ENCODE assay signal across 20 cellular contexts in the genomic region with DNA sequence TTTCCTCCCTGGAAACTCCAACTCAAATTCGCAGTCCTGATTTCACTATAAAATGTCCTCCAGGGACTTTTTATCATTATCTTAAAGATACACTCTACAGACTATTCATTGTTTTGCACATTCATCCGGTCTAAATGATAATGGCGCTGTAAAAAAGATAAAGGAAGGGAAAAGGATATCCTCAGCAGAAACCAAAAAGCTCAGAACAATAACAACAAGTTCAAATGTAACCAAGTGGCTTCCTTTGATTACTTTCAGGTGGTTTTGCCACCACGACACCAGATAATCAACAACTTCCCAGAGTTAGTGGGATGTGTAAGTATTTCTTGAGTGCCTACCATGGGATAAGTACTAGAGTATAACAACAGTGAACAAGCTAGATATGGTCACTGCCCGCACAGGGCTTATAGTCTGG. TPM values are rescaled to one million over a fixed set of nuclear protein-coding genes. Genes with fewer than 3 reads are reported as not detected.
A peak's percentile ranks its signal among the peaks of the same experiment; 100 is the strongest.
DNase-seq lines count a peak whose midpoint lies in the region; ATAC-seq, FAIRE-seq and TF ChIP-seq lines count a peak whose summit lies in the region.
"Had no signal": no experiment of that assay in that cellular context is flagged by ENCODE, and none has a peak within 500 bp of the region (broad histone marks: within the 10 kb centered on the region; RNA-seq: fewer than 3 reads in every experiment).

No MANE protein-coding gene starts in this region.

- POLR2A ChIA-PET in K562 (lab: Yijun Ruan, JAX), result no interaction called here

- ATAC-seq in T-helper 17 cell (peak; percentile 84), K562 (no peak), GM18868 (IDR thresholded peaks at IDR 0.05; ENCODE audit: unreplicated experiment) (no peak), HG02610 (IDR thresholded peaks at IDR 0.05; ENCODE audit: unreplicated experiment) (no peak)
- peak; percentile 64 for ATAC-seq in stimulated activated naive CD8-positive, alpha-beta T cell treated with anti-CD3 and anti-CD28 coated beads, Interleukin-15, Interleukin-2, amounts not matched to agents 100 U/mL and 50 U/mL, for 24 hours

- no peak overlapping the region for H3K4me2 ChIP-seq in K562 (ENCODE audit: insufficient read depth, low read length)

- H3K4me3 Mint-ChIP-seq in activated naive CD4-positive, alpha-beta T cell treated with anti-CD3 and anti-CD28 coated beads, Interleukin-2, amount 50 U/mL, for 24 hours, result no peak overlapping the region
- H3K4me3 Mint-ChIP-seq in T-helper 17 cell, result peak overlapping the region; percentile 41
- H3K4me3 Mint-ChIP-seq: brain; dendritic cell treated with granulocyte-macrophage colony-stimulating factor and Interleukin-4, amounts not matched to agents 40 ng/mL and 50 ng/mL, for 4 days; type B pancreatic cell had no signal

- H3K4me3 ChIP-seq in K562, result no peak overlapping the region
- H3K4me3 ChIP-seq: esophagus muscularis mucosa had no signal

- no peak for TF ChIP-seq POLR2A in K562 (conservative IDR thresholded peaks at IDR 0.05)

- TF ChIP-seq EP300 in K562 (IDR thresholded peaks at IDR 0.05; ENCODE audit: low read length), result no peak

- H3K27me3 Mint-ChIP-seq in activated naive CD4-positive, alpha-beta T cell treated with anti-CD3 and anti-CD28 coated beads, Interleukin-2, amount 50 U/mL, for 24 hours, result no peaks in the 10 kb centered on the region
- no peaks in the 10 kb centered on the region for H3K27me3 Mint-ChIP-seq in T-helper 17 cell
- H3K27me3 Mint-ChIP-seq: brain; dendritic cell treated with granulocyte-macrophage colony-stimulating factor and Interleukin-4, amounts not matched to agents 40 ng/mL and 50 ng/mL, for 4 days; type B pancreatic cell had no signal

- no peaks in the 10 kb centered on the region for H3K36me3 ChIP-seq in K562 (ENCODE audit: control insufficient read depth, insufficient read depth, low read length)
- H3K36me3 ChIP-seq: esophagus muscularis mucosa had no signal

- no peaks in the 10 kb centered on the region for H4K20me1 ChIP-seq in K562 (replicated peaks; ENCODE audit: control insufficient read depth, insufficient read depth, low read length)

- no peak for TF ChIP-seq CTCF in K562 (IDR thresholded peaks at IDR 0.05 in 2 of 3, conservative IDR thresholded peaks at IDR 0.05 in 1 of 3; ENCODE audit: insufficient read depth in 2 of 3, low read depth in 1 of 3, low read length in 3 of 3)

- peaks cover 32% of the 10 kb centered on the region for H3K4me1 Mint-ChIP-seq in activated naive CD4-positive, alpha-beta T cell treated with anti-CD3 and anti-CD28 coated beads, Interleukin-2, amount 50 U/mL, for 24 hours
- peaks cover 25% of the 10 kb centered on the region for H3K4me1 Mint-ChIP-seq in T-helper 17 cell
- H3K4me1 Mint-ChIP-seq: brain had no signal

- no peak for TF ChIP-seq RAD21 in K562 (CRISPR knock-in tag; conservative IDR thresholded peaks at IDR 0.05 in 1 of 2, IDR thresholded peaks at IDR 0.05 in 1 of 2)

- no peaks in the 10 kb centered on the region for H3K27me3 ChIP-seq in K562 (ENCODE audit: control insufficient read depth in 2 of 2, insufficient read depth in 2 of 2, low read length in 2 of 2)
- H3K27me3 ChIP-seq: esophagus muscularis mucosa had no signal

- FAIRE-seq in K562 (lab: Jason Lieb, UNC), result no peak

- intact Hi-C loops in K562 (cut with micrococcal nuclease), result no loop called here

- no peaks in the 10 kb centered on the region for H3K79me2 ChIP-seq in K562 (ENCODE audit: control insufficient read depth, insufficient read depth, low read length)

- CTCF ChIA-PET in K562 (lab: Yijun Ruan, JAX; ENCODE audit: low intra/inter-chr PET ratio), result no interaction called here

- no TSS peak for BruUV-seq in K562 (replicated peaks; lab: Mats Ljungman, UMichigan)

- peaks cover 1% of the 10 kb centered on the region for H3K36me3 Mint-ChIP-seq in activated naive CD4-positive, alpha-beta T cell treated with anti-CD3 and anti-CD28 coated beads, Interleukin-2, amount 50 U/mL, for 24 hours
- peaks cover 4% of the 10 kb centered on the region for H3K36me3 Mint-ChIP-seq in T-helper 17 cell (ENCODE audit: low read depth)

- 14% methylated on average over 5 of the region's 5 CpGs for WGBS in K562 (ENCODE audit: insufficient coverage, low coverage, missing lambda C conversion rate)

- H3K27ac ChIP-seq in K562 (ENCODE audit: extremely low read depth, low read depth, low read length), result no peak overlapping the region
- H3K27ac ChIP-seq: esophagus muscularis mucosa, VCaP had no signal

- H3K27ac Mint-ChIP-seq in activated naive CD4-positive, alpha-beta T cell treated with anti-CD3 and anti-CD28 coated beads, Interleukin-2, amount 50 U/mL, for 24 hours, result peak overlapping the region; percentile 43
- peak overlapping the region; percentile 82 for H3K27ac Mint-ChIP-seq in T-helper 17 cell
- H3K27ac Mint-ChIP-seq: brain; dendritic cell treated with granulocyte-macrophage colony-stimulating factor and Interleukin-4, amounts not matched to agents 40 ng/mL and 50 ng/mL, for 4 days; type B pancreatic cell had no signal

- peaks cover under 1% of the 10 kb centered on the region for H3K9me3 Mint-ChIP-seq in activated naive CD4-positive, alpha-beta T cell treated with anti-CD3 and anti-CD28 coated beads, Interleukin-2, amount 50 U/mL, for 24 hours

- no peak overlapping the region for H2AFZ ChIP-seq in K562 (ENCODE audit: low read depth, low read length)

- no peak for DNase-seq in activated naive CD4-positive, alpha-beta T cell treated with Interleukin-2 at 50 U/mL for 16 hours
- DNase-seq in T-helper 17 cell, result no peak
- no peak for DNase-seq in K562 (ENCODE audit: extremely low read depth in 1 of 4, low spot score in 3 of 4)
- DNase-seq in stimulated activated naive CD8-positive, alpha-beta T cell treated with anti-CD3 and anti-CD28 coated beads, Interleukin-15, Interleukin-2, amounts not matched to agents 100 U/mL and 50 U/mL, for 24 hours, result no peak
- no peak for DNase-seq in NCI-H2107 treated with DMSO at 0.1 percent for 48 hours (lab: John Stamatoyannopoulos, UW; ENCODE audit: unreplicated experiment)
- DNase-seq: activated gamma-delta T cell; MM.1S; NCI-H1694 treated with DMSO at 0.1 percent for 48 hours; nucleus accumbens; RPMI8226; stimulated activated naive CD4-positive, alpha-beta T cell treated with Interleukin-2 at 50 U/mL for 16 hours; SW 1271 had no signal

- no peaks in the 10 kb centered on the region for H3K4me1 ChIP-seq in K562 (replicated peaks in 1 of 2; ENCODE audit: control insufficient read depth in 2 of 2, insufficient read depth in 2 of 2, low read length in 2 of 2)

- H3K9me3 ChIP-seq in T-helper 17 cell (ENCODE audit: control insufficient read depth, low read length, poor library complexity, severe bottlenecking) (no peaks in the 10 kb centered on the region), K562 (replicated peaks; ENCODE audit: control insufficient read depth, insufficient read depth, low read depth, low read length) (no peaks in the 10 kb centered on the region)
- H3K9me3 ChIP-seq: esophagus muscularis mucosa had no signal

- no peaks in the 10 kb centered on the region for H3K9me1 ChIP-seq in K562 (ENCODE audit: control insufficient read depth, insufficient read depth, low read length)

- H3K9ac ChIP-seq in K562 (ENCODE audit: insufficient read depth in 1 of 2, low read depth in 2 of 2, low read length in 2 of 2), result no peak overlapping the region

- in situ Hi-C loops in K562 (cut with MboI), result loop anchor here (25.0 kb wide), 1 partner anchor 938 kb away; no protein-coding TSS in a partner anchor

TF ChIP-seq in K562, 482 proteins besides CTCF, POLR2A, EP300 and RAD21 (continues in another document):
- TF ChIP-seq ZNF316 (IDR thresholded peaks at IDR 0.05) (peak; percentile 56), KDM1A (IDR thresholded peaks at IDR 0.05) (0 out of 4 replicates have a peak, but pooled peaks of 1 of the 2 experiments have one; percentile 13), SOX6 (IDR thresholded peaks at IDR 0.05) (0 out of 2 replicates have a peak, but pooled peaks have one; percentile 10)

RNA-seq across cellular contexts. Expression of gene PRCP, which starts 26.3 kb away (rescaled TPM):
- total RNA-seq in T-helper 17 cell (10 to 100 TPM; 23.0 to 28.7 TPM), K562 (2014; rRNA removed) (9.5 and 14.4 TPM in 2 replicates), K562 (2014; rRNA removed; fragmentation: Illumina TruSeq; extraction: Trizol) (23.2 and 25.3 TPM in 2 replicates), K562 (2015; rRNA removed; fragmentation: Illumina TruSeq; extraction: Trizol) (20.5 and 20.8 TPM in 2 replicates), K562 (2021) (21.2 and 23.2 TPM in 2 replicates)
- 22.7 and 29.7 TPM in 2 replicates for total RNA-seq in K562 (2011; cell fraction: chromatin; rRNA removed; ENCODE audit: low replicate concordance)
- 29.9 and 32.9 TPM in 2 replicates for total RNA-seq in K562 (2011; cell fraction: nucleolus; rRNA removed)
- 38.2 and 50.3 TPM in 2 replicates for total RNA-seq in K562 (2011; cell fraction: nucleoplasm; rRNA removed)
- polyA plus RNA-seq in K562 (2011; rRNA removed) (39.7 and 43.1 TPM in 2 replicates), K562 (2014; fragmentation: Illumina TruSeq; extraction: Trizol) (22.5 and 28.1 TPM in 2 replicates), K562 (2014; fragmentation: Nextera tagmentation; extraction: Ambion mirVana) (10 to 100 TPM; 28.5 to 34.9 TPM), K562 (2014; rRNA removed) (16.7 and 17.3 TPM in 2 replicates)
- polyA plus RNA-seq in K562 (2011; cell fraction: cytosol; rRNA removed), result 18.0 and 35.3 TPM in 2 replicates
- 8.1 and 13.7 TPM in 2 replicates for polyA plus RNA-seq in K562 (2011; cell fraction: nucleus; rRNA removed)
- polyA plus RNA-seq in K562 (2012), result 20.7 and 28.3 TPM in 2 replicates
- polyA minus RNA-seq in K562 (2011; rRNA and poly(A)+ RNA removed), result 42.3 and 48.9 TPM in 2 replicates
- 19.0 and 20.6 TPM in 2 replicates for polyA minus RNA-seq in K562 (2011; cell fraction: cytosol; rRNA and poly(A)+ RNA removed)
- 6.9 and 12.4 TPM in 2 replicates for polyA minus RNA-seq in K562 (2011; cell fraction: nucleus; rRNA and poly(A)+ RNA removed)

RNA-seq across cellular contexts. Expression of gene DDIAS, which starts 27.6 kb away (rescaled TPM):
- total RNA-seq in T-helper 17 cell (under 1 TPM; 0.47 to 0.52 TPM), K562 (2014; rRNA removed) (9.4 and 13.8 TPM in 2 replicates), K562 (2014; rRNA removed; fragmentation: Illumina TruSeq; extraction: Trizol) (22.6 and 23.3 TPM in 2 replicates), K562 (2015; rRNA removed; fragmentation: Illumina TruSeq; extraction: Trizol) (21.1 and 23.7 TPM in 2 replicates), K562 (2021) (15.4 and 17.6 TPM in 2 replicates)
- total RNA-seq in K562 (2011; cell fraction: chromatin; rRNA removed; ENCODE audit: low replicate concordance), result 5.5 and 14.6 TPM in 2 replicates
- total RNA-seq in K562 (2011; cell fraction: nucleolus; rRNA removed), result 3.8 and 5.8 TPM in 2 replicates
- 6.6 and 9.5 TPM in 2 replicates for total RNA-seq in K562 (2011; cell fraction: nucleoplasm; rRNA removed)
- polyA plus RNA-seq in K562 (2011; rRNA removed) (21.3 and 23.7 TPM in 2 replicates), K562 (2014; fragmentation: Illumina TruSeq; extraction: Trizol) (19.4 and 27.2 TPM in 2 replicates), K562 (2014; fragmentation: Nextera tagmentation; extraction: Ambion mirVana) (10 to 100 TPM; 11.8 to 23.9 TPM), K562 (2014; rRNA removed) (11.1 and 14.9 TPM in 2 replicates)
- polyA plus RNA-seq in K562 (2011; cell fraction: cytosol; rRNA removed), result 7.2 and 10.6 TPM in 2 replicates
- 9.6 and 12.2 TPM in 2 replicates for polyA plus RNA-seq in K562 (2011; cell fraction: nucleus; rRNA removed)
- polyA plus RNA-seq in K562 (2012), result 8.9 and 15.6 TPM in 2 replicates
- 16.9 and 18.8 TPM in 2 replicates for polyA minus RNA-seq in K562 (2011; rRNA and poly(A)+ RNA removed)
- 5.6 and 7.8 TPM in 2 replicates for polyA minus RNA-seq in K562 (2011; cell fraction: cytosol; rRNA and poly(A)+ RNA removed)
- 5.5 and 9.6 TPM in 2 replicates for polyA minus RNA-seq in K562 (2011; cell fraction: nucleus; rRNA and poly(A)+ RNA removed)

Comparison
In these comparisons a context has a peak if more than half of its experiments do, and no peak if none do; other contexts are left out.
1. ATAC-seq: peak in T-helper 17 cell (single experiment) and stimulated activated naive CD8-positive, alpha-beta T cell treated with anti-CD3 and anti-CD28 coated beads, Interleukin-15, Interleukin-2, amounts not matched to agents 100 U/mL and 50 U/mL, for 24 hours (single experiment); none in K562 (single experiment), GM18868 (single experiment) and HG02610 (single experiment).